Comparison of ENCODE assay signal across 1 cellular context in genomic region chr14:101398011-101398410, GRCh38.
A peak's percentile ranks its signal among the peaks of the same experiment; 100 is the strongest.
TF ChIP-seq lines count a peak whose summit lies in the region.

No MANE protein-coding gene starts in this region.

TF ChIP-seq in HepG2, 621 proteins besides CTCF, POLR2A, EP300 and RAD21 (continued from another document):
- TF ChIP-seq ZBTB33 (CRISPR knock-in tag; IDR thresholded peaks at IDR 0.05): peak; percentile 56
